In the genomic region with DNA sequence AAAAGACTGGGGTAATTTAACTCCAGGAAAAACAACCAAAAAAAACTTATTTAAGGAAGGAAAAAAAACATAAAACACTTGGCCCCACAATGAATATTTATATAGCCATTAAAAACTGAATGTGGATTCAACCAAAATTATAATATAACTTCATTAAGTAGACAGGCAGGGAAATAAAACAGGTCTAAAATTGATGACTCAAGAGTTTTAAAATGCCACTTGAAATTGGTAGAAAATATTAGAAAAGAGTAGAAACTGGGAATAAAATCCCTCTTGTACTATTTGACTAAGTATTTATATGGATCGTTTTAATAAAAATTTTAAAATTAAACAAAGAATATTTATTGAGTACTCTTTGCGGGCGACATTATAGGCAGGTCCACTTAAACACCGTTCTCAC, we compare ENCODE assay signal across 23 cellular contexts.
"Had no signal": no experiment of that assay in that cellular context is flagged by ENCODE, and none has a peak within 500 bp of the region (broad histone marks: within the 10 kb centered on the region; RNA-seq: fewer than 3 reads in every experiment).

No MANE protein-coding gene starts in this region.

- H3K36me3 ChIP-seq: gastroesophageal sphincter, neural progenitor cell, suprapubic skin, thyroid gland had no signal

- DNase-seq: effector memory CD4-positive, alpha-beta T cell; foreskin fibroblast; glutamatergic neuron; left cardiac atrium; left ventricle myocardium superior; mesenchymal stem cell; midbrain; psoas muscle; retina; small intestine; stimulated activated CD4-positive, alpha-beta T cell treated with anti-CD3 and anti-CD28 coated beads, Interleukin-2, amount 100 ng/mL, for 48 hours; stimulated activated CD8-positive, alpha-beta memory T cell treated with anti-CD3 and anti-CD28 coated beads, Interleukin-4, amount 100 ng/mL, for 48 hours; stimulated activated naive CD8-positive, alpha-beta T cell treated with anti-CD3 and anti-CD28 coated beads, Interleukin-15, Interleukin-2, amounts not matched to agents 100 U/mL and 50 U/mL, for 24 hours; thyroid gland had no signal

- H3K27me3 ChIP-seq: gastroesophageal sphincter, neural progenitor cell, suprapubic skin, thyroid gland had no signal

- H3K79me2 ChIP-seq: parathyroid adenoma had no signal

- H3K9ac ChIP-seq: neural progenitor cell, parathyroid adenoma had no signal

- H3K4me1 ChIP-seq: parathyroid adenoma had no signal

- H2AFZ ChIP-seq: neural progenitor cell, parathyroid adenoma had no signal

- H3K4me3 ChIP-seq: coronary artery, gastroesophageal sphincter, lung, neural progenitor cell, psoas muscle, suprapubic skin, thyroid gland had no signal

- H3K9me3 ChIP-seq: gastroesophageal sphincter, suprapubic skin, thyroid gland had no signal

- ATAC-seq: esophagus mucosa; gastroesophageal sphincter; left cardiac atrium; left ventricle myocardium superior; natural killer cell treated with Interleukin-12 subunit alpha and Interleukin-12 subunit beta and Interleukin-15 and Interleukin-18, amount 100 ng/mL, for 72 hours; psoas muscle; stimulated activated effector memory CD8-positive, alpha-beta T cell treated with anti-CD3 and anti-CD28 coated beads, Interleukin-12 subunit alpha, Interleukin-12 subunit beta, amount 100 ng/mL, for 72 hours; stimulated activated naive CD8-positive, alpha-beta T cell treated with anti-CD3 and anti-CD28 coated beads, Interleukin-15, Interleukin-2, amounts not matched to agents 100 U/mL and 50 U/mL, for 24 hours had no signal

- H3K4me2 ChIP-seq: neural progenitor cell had no signal

- H3K27ac ChIP-seq: coronary artery, neural progenitor cell, parathyroid adenoma, psoas muscle, suprapubic skin, thyroid gland had no signal
